29 cellular contexts compared by ENCODE assay signal in the genomic region with DNA sequence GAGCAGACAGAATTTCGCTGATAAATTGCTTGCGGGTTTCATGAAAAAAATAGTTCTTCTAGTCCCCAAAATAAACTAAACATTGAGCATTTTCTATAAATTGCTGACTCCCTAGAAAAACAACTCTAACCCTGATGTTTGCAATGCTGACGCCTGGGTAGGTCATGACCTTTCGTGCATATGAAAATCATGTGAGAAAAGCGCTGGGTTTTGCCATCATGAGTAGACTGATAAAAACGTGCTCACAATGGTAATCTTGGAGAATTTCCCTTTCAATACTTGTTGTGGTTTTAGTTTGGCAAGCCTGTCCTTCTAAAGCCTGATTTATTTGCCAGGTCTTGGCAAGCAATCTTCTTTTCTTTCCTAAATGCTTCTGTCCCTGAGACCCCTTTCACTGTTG. TPM values are rescaled to one million over a fixed set of nuclear protein-coding genes. Genes with fewer than 3 reads are reported as not detected.
DNase-seq lines count a peak whose midpoint lies in the region; ATAC-seq and TF ChIP-seq lines count a peak whose summit lies in the region.
"Had no signal": no experiment of that assay in that cellular context is flagged by ENCODE, and none has a peak within 500 bp of the region (broad histone marks: within the 10 kb centered on the region; RNA-seq: fewer than 3 reads in every experiment).

No MANE protein-coding gene starts in this region.

- H3K9me3 ChIP-seq in mammary epithelial cell (replicated peaks; ENCODE audit: insufficient read depth, low read length), result no peaks in the 10 kb centered on the region
- H3K9me3 ChIP-seq in breast epithelium, result no peaks in the 10 kb centered on the region
- H3K9me3 ChIP-seq: BE2C, lower lobe of right lung, neutrophil, tibial artery had no signal

- H3K27me3 Mint-ChIP-seq in immature natural killer cell (ENCODE audit: low read depth in 3 of 3), result peaks cover 5 to 12% (median 10%) of the 10 kb centered on the region in 3 donors

- H3K27ac ChIP-seq in mammary epithelial cell (ENCODE audit: insufficient read depth, low read depth, low read length) (no peak overlapping the region), breast epithelium (no peak overlapping the region)
- H3K27ac ChIP-seq: coronary artery, GM23248, lower lobe of right lung, neutrophil, tibial artery had no signal

- H3K36me3 ChIP-seq in mammary epithelial cell (ENCODE audit: insufficient read depth, low read length) (no peaks in the 10 kb centered on the region), breast epithelium (no peaks in the 10 kb centered on the region)
- H3K36me3 ChIP-seq: BE2C, lower lobe of right lung, neutrophil, tibial artery had no signal

- peaks cover 42 to 49% of the 10 kb centered on the region in 2 donors for H3K4me1 Mint-ChIP-seq in immature natural killer cell

- peaks cover 18% of the 10 kb centered on the region for H3K4me1 ChIP-seq in mammary epithelial cell (ENCODE audit: insufficient read depth, low read length)
- no peaks in the 10 kb centered on the region for H3K4me1 ChIP-seq in breast epithelium
- H3K4me1 ChIP-seq: BE2C had no signal

- in situ Hi-C loops in mammary epithelial cell (cut with MboI; ENCODE audit: low sequenced_read_pairs in 2 of 2) (no loop called here), astrocyte of the spinal cord (cut with HindIII; ENCODE audit: low sequenced_read_pairs) (no loop called here), ACHN (cut with HindIII; ENCODE audit: low pct_ligation_motif_present, low pct_unique_long_range_greater_than_20kb, low sequenced_read_pairs) (no loop called here)

- CTCF ChIA-PET in mammary epithelial cell (lab: Charles Lee; ENCODE audit: low non-redundant PET), result no interaction called here

- H2AFZ ChIP-seq in mammary epithelial cell (ENCODE audit: low read depth, low read length), result peak overlapping the region; percentile 17
- H2AFZ ChIP-seq: GM23248 had no signal

- H3K27me3 ChIP-seq in mammary epithelial cell (ENCODE audit: insufficient read depth, low read length), result no peaks in the 10 kb centered on the region
- H3K27me3 ChIP-seq in breast epithelium, result no peaks in the 10 kb centered on the region
- H3K27me3 ChIP-seq: BE2C had no signal

- 17% methylated on average over 6 of the region's 6 CpGs for whole genome bisulfite sequencing in mammary epithelial cell (ENCODE audit: low coverage, missing lambda C conversion rate)

- TF ChIP-seq POLR2A in breast epithelium (IDR thresholded peaks at IDR 0.05), result no peak

- peak overlapping the region in 1 of 6 donors; percentile 11 for H3K27ac Mint-ChIP-seq in immature natural killer cell
- H3K27ac Mint-ChIP-seq: activated B cell treated with CpG ODN at 0.5 μM for 24 hours; stimulated activated naive CD8-positive, alpha-beta T cell treated with anti-CD3 and anti-CD28 coated beads, Interleukin-15, amount 100 ng/mL, for 72 hours had no signal

- no TSS peak for BruUV-seq in mammary epithelial cell (replicated peaks; lab: Mats Ljungman, UMichigan)

- DNase-seq in mammary epithelial cell, result peak; percentile 28
- no peak for DNase-seq in breast epithelium (ENCODE audit: low spot score in 2 of 2)
- peak; percentile 0 for DNase-seq in astrocyte of the spinal cord (ENCODE audit: low read depth, low spot score)
- DNase-seq in immature natural killer cell, result no peak
- no peak for DNase-seq in occipital lobe (lab: John Stamatoyannopoulos, UW)
- no peak for DNase-seq in ACHN
- DNase-seq in NCI-H2081 treated with DMSO at 0.1 percent for 48 hours (lab: John Stamatoyannopoulos, UW), result no peak
- DNase-seq: activated B cell treated with CpG ODN at 0.5 μM for 24 hours; activated CD4-positive, alpha-beta T cell treated with anti-CD3 and anti-CD28 coated beads, Interleukin-2, amount 50 U/mL, for 4 hours; activated effector memory CD4-positive, alpha-beta T cell treated with Interleukin-2 at 50 U/mL for 16 hours; BE2C; hypothalamus; islet precursor cell; NCI-H1436 treated with DMSO at 0.1 percent for 48 hours; NCI-H2171 treated with DMSO at 0.1 percent for 48 hours; NCI-H524 treated with DMSO at 0.1 percent for 48 hours; stimulated activated CD4-positive, alpha-beta T cell treated with anti-CD3 and anti-CD28 coated beads, Interleukin-12 subunit alpha, Interleukin-12 subunit beta, amount 100 ng/mL, for 4 hours; stimulated activated naive CD8-positive, alpha-beta T cell treated with anti-CD3 and anti-CD28 coated beads, Interleukin-15, amount 100 ng/mL, for 72 hours; T1000 had no signal

- H3K4me3 Mint-ChIP-seq in immature natural killer cell, result peak overlapping the region in 3 of 5 donors; percentile 14 to 54 (median 49)
- H3K4me3 Mint-ChIP-seq: activated B cell treated with CpG ODN at 0.5 μM for 24 hours had no signal

- ATAC-seq in GM21786 (IDR thresholded peaks at IDR 0.05; ENCODE audit: unreplicated experiment), result no peak
- ATAC-seq: lower lobe of right lung; stimulated activated naive CD8-positive, alpha-beta T cell treated with anti-CD3 and anti-CD28 coated beads, Interleukin-15, amount 100 ng/mL, for 72 hours had no signal

- H3K36me3 Mint-ChIP-seq in immature natural killer cell, result no peaks in the 10 kb centered on the region

- intact Hi-C loops in mammary epithelial cell (cut with micrococcal nuclease), result no loop called here
- intact Hi-C loops in breast epithelium (cut with DNase I; ENCODE audit: low total_unique reads), result no loop called here

- H3K79me2 ChIP-seq in mammary epithelial cell (ENCODE audit: insufficient read depth, low read length), result no peaks in the 10 kb centered on the region

- H3K9ac ChIP-seq in mammary epithelial cell (ENCODE audit: insufficient read depth, low read length), result no peak overlapping the region
- H3K9ac ChIP-seq: GM23248 had no signal

- TF ChIP-seq CTCF in mammary epithelial cell (conservative IDR thresholded peaks at IDR 0.05 in 1 of 2, IDR thresholded peaks at IDR 0.05 in 1 of 2; ENCODE audit: extremely low read depth in 1 of 2, insufficient read depth in 1 of 2, low read depth in 1 of 2, low read length in 2 of 2) (no peak), breast epithelium (IDR thresholded peaks at IDR 0.05) (no peak), astrocyte of the spinal cord (IDR thresholded peaks at IDR 0.05; ENCODE audit: low read depth, low read length) (no peak)

- dilution Hi-C loops in mammary epithelial cell (cut with HindIII; ENCODE audit: low sequenced_read_pairs), result no loop called here

- no peaks in the 10 kb centered on the region for H4K20me1 ChIP-seq in mammary epithelial cell (ENCODE audit: insufficient read depth, low read length)

- H3K9me3 Mint-ChIP-seq in immature natural killer cell, result no peaks in the 10 kb centered on the region
- H3K9me3 Mint-ChIP-seq: activated B cell treated with CpG ODN at 0.5 μM for 24 hours; stimulated activated naive CD8-positive, alpha-beta T cell treated with anti-CD3 and anti-CD28 coated beads, Interleukin-15, amount 100 ng/mL, for 72 hours had no signal

- H3K4me3 ChIP-seq in mammary epithelial cell (replicated peaks in 1 of 3; ENCODE audit: insufficient read depth in 1 of 3, low read depth in 2 of 3, low read length in 3 of 3) (no peak overlapping the region), breast epithelium (no peak overlapping the region), astrocyte of the spinal cord (ENCODE audit: low read depth, low read length) (no peak overlapping the region)
- H3K4me3 ChIP-seq: coronary artery, GM23248, lower lobe of right lung, tibial artery had no signal

- H3K4me2 ChIP-seq in mammary epithelial cell (ENCODE audit: insufficient read depth, low read depth, low read length), result peak overlapping the region; percentile 4

RNA-seq across cellular contexts. Expression of a gene that starts 4.0 kb away (rescaled TPM):
- total RNA-seq in mammary epithelial cell (not detected), breast epithelium (10 to 100 TPM in 1 of 3 donors, 1 to 10 TPM in 2; 2.8 to 15.8 (median 2.9) TPM), occipital lobe (not detected)
- polyA plus RNA-seq in mammary epithelial cell (not detected), immature natural killer cell (10 to 100 TPM in 2 of 3 donors, under 1 TPM in 1; 0.72 to 13.5 (median 11.7) TPM)
- not detected for polyA minus RNA-seq in mammary epithelial cell
- total RNA-seq: A172, activated B cell treated with CpG ODN at 0.5 μM for 24 hours, bronchial epithelial cell, frontal cortex, GM23248, renal cortical epithelial cell had no signal
- polyA plus RNA-seq: GM23248 had no signal

RNA-seq across cellular contexts. Expression of a gene that starts 30.6 kb away (rescaled TPM):
- total RNA-seq in mammary epithelial cell (not detected), breast epithelium (under 1 TPM; 0.33 to 0.96 (median 0.88) TPM), occipital lobe (not detected)
- polyA plus RNA-seq in mammary epithelial cell (not detected), immature natural killer cell (1 to 10 TPM in 1 of 3 donors, under 1 TPM in 1, not detected in 1; 0.57 to 3.2 TPM)
- not detected for polyA minus RNA-seq in mammary epithelial cell
- total RNA-seq: A172, activated B cell treated with CpG ODN at 0.5 μM for 24 hours, bronchial epithelial cell, frontal cortex, GM23248, renal cortical epithelial cell had no signal
- polyA plus RNA-seq: GM23248 had no signal

RNA-seq across cellular contexts. Expression of a gene that starts 40.2 kb away (rescaled TPM):
- total RNA-seq in mammary epithelial cell, result not detected
- not detected for polyA plus RNA-seq in mammary epithelial cell
- polyA minus RNA-seq in mammary epithelial cell, result not detected
- 1 to 10 TPM in 2 of 3 donors, not detected in 1; 1.5 to 3.6 TPM for total RNA-seq in breast epithelium
- 1 to 10 TPM; 1.2 to 3.9 (median 3.1) TPM for polyA plus RNA-seq in immature natural killer cell
- 0.31 TPM for total RNA-seq in occipital lobe
- total RNA-seq: A172, bronchial epithelial cell, frontal cortex, GM23248, renal cortical epithelial cell had no signal

RNA-seq across cellular contexts. Expression of a gene that starts 48.2 kb away (rescaled TPM):
- total RNA-seq in mammary epithelial cell (10 to 100 TPM in 1 of 2 donors, 1 to 10 TPM in 1; 2.7 to 11.9 TPM), breast epithelium (1 to 10 TPM in 2 of 3 donors, under 1 TPM in 1; 0.32 to 3.5 (median 2.6) TPM), occipital lobe (0.47 TPM)
- polyA plus RNA-seq in mammary epithelial cell (10.1 TPM), immature natural killer cell (1 to 10 TPM in 2 of 3 donors, under 1 TPM in 1; 0.49 to 2.6 (median 2.1) TPM)
- polyA minus RNA-seq in mammary epithelial cell, result 12.4 TPM
- total RNA-seq: GM23248 had no signal

Comparison
In these comparisons a context has a peak if more than half of its experiments do, and no peak if none do; other contexts are left out.
1. DNase-seq: peak in mammary epithelial cell (single experiment) and astrocyte of the spinal cord (single experiment); none in breast epithelium (0 of 2), immature natural killer cell (0 of 3), occipital lobe (single experiment), ACHN (single experiment) and NCI-H2081 treated with DMSO at 0.1 percent for 48 hours (single experiment).